ENCODE assay signal across 8 cellular contexts in the genomic region with DNA sequence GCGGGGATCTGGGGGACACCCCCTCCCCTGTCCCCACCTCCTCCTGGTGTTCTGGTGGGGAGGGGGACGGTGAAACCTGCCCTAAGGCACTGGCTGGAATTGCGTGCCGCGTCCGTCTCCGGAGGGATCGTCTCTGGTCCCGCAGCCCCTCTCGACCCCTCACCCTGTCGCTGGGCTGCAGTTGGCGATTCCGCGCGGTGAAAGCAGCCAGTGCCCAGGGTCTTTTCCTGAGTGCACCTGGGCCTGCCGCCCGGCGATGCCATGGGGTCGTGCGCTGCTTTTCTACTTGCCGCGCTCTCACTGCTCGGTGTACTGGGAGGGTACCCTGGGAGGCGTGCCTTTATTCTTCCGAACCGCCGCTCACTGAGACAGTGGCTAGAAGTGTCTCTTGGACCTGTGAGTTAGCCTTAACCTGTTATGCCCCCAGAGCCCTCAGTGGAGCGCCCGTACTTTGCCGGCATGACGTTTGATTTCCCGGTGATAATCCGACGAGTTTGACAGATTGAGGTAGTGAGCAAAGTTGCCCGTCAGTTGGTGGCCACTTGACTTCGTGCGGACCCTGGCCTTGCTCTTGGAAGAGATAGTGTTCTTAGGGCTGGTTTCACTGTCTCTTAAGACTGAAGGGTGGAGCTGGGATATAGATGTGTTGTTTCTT. TPM values are rescaled to one million over a fixed set of nuclear protein-coding genes. Genes with fewer than 3 reads are reported as not detected.
DNase-seq lines count a peak whose midpoint lies in the region; ATAC-seq, FAIRE-seq and TF ChIP-seq lines count a peak whose summit lies in the region.

No MANE protein-coding gene starts in this region.

- no peak for TF ChIP-seq CTCF in CD14-positive monocyte (IDR thresholded peaks at IDR 0.05)
- TF ChIP-seq CTCF in bronchial epithelial cell (IDR thresholded peaks at IDR 0.05; ENCODE audit: insufficient read depth, low read length, severe bottlenecking): no peak

- intact Hi-C loops in CD14-positive monocyte (cut with micrococcal nuclease): loop anchor here (5.0 to 10.0 kb wide), 4 partner anchors 107 to 243 kb away; partner anchors contain the start of gene MMP17 (in 2 of the 2)

- H3K9ac ChIP-seq in mucosa of stomach (ENCODE audit: low read length): peak overlapping the region; percentile 70

- peaks cover 0 to 2% (median 0%) of the 10 kb centered on the region in 3 donors for H3K27me3 Mint-ChIP-seq in CD14-positive monocyte (ENCODE audit: low read depth in 3 of 3)
- no peaks in the 10 kb centered on the region for H3K27me3 Mint-ChIP-seq in IgD-negative memory B cell

- H3K4me1 Mint-ChIP-seq in CD14-positive monocyte (peaks cover 20% of the 10 kb centered on the region), IgD-negative memory B cell (peaks cover 6 to 20% (median 14%) of the 10 kb centered on the region in 3 donors)

- H3K27me3 ChIP-seq in bronchial epithelial cell (ENCODE audit: control insufficient read depth, insufficient read depth, low read length): no peaks in the 10 kb centered on the region
- no peaks in the 10 kb centered on the region for H3K27me3 ChIP-seq in mucosa of stomach (ENCODE audit: control insufficient read depth, insufficient read depth, low read length)

- H3K36me3 Mint-ChIP-seq in CD14-positive monocyte (peaks cover 31 to 33% of the 10 kb centered on the region in 2 donors), IgD-negative memory B cell (peaks cover 3% of the 10 kb centered on the region)

- H3K9me3 Mint-ChIP-seq in CD14-positive monocyte: peaks cover 0 to 7% (median 0%) of the 10 kb centered on the region in 7 donors
- H3K9me3 Mint-ChIP-seq in IgD-negative memory B cell: peaks cover 0 to 2% (median 0%) of the 10 kb centered on the region in 3 donors

- FAIRE-seq in bronchial epithelial cell (lab: Jason Lieb, UNC): no peak

- H3K4me3 ChIP-seq in bronchial epithelial cell (ENCODE audit: low read depth, low read length): peak overlapping the region; percentile 96
- H3K4me3 ChIP-seq in mucosa of stomach (ENCODE audit: low read length): peak overlapping the region; percentile 71

- peak overlapping the region; percentile 96 to 99 for H3K4me3 Mint-ChIP-seq in CD14-positive monocyte
- peak overlapping the region; percentile 97 to 99 (median 98) for H3K4me3 Mint-ChIP-seq in IgD-negative memory B cell

- H3K36me3 ChIP-seq in bronchial epithelial cell (ENCODE audit: control insufficient read depth, insufficient read depth, low read length) (peaks cover 11% of the 10 kb centered on the region), mucosa of stomach (ENCODE audit: control insufficient read depth, insufficient read depth, low read length) (peaks cover 3% of the 10 kb centered on the region)

- no peaks in the 10 kb centered on the region for H3K9me3 ChIP-seq in mucosa of stomach (ENCODE audit: control insufficient read depth, low read length)

- H3K27ac Mint-ChIP-seq in CD14-positive monocyte: peak overlapping the region; percentile 92 to 99 (median 98)
- peak overlapping the region; percentile 67 to 99 (median 98) for H3K27ac Mint-ChIP-seq in IgD-negative memory B cell

- DNase-seq in CD14-positive monocyte (ENCODE audit: low spot score) (no peak), bronchial epithelial cell (ENCODE audit: low read depth) (no peak), 8988T (no peak)
- no peak for DNase-seq in effector CD4-positive, alpha-beta T cell
- DNase-seq in activated CD8-positive, alpha-beta memory T cell treated with anti-CD3 and anti-CD28 coated beads, Interleukin-2, amount 50 U/mL, for 4 hours: no peak

- H3K4me1 ChIP-seq in mucosa of stomach (ENCODE audit: control insufficient read depth, insufficient read depth, low read length): peaks cover 13% of the 10 kb centered on the region

- no peak for ATAC-seq in GM21786 (IDR thresholded peaks at IDR 0.05; ENCODE audit: unreplicated experiment)

RNA-seq across cellular contexts. Expression of gene SFSWAP, which starts 0.8 kb away (rescaled TPM):
- polyA plus RNA-seq in CD14-positive monocyte: 10 to 100 TPM in 1 of 2 donors, 1 to 10 TPM in 1; 7.3 to 10.7 TPM
- polyA plus RNA-seq in IgD-negative memory B cell: 24.2 TPM
- total RNA-seq in bronchial epithelial cell: 18.2 and 20.9 TPM in 2 replicates
